Comparison of ENCODE assay signal across 24 cellular contexts in the genomic region with DNA sequence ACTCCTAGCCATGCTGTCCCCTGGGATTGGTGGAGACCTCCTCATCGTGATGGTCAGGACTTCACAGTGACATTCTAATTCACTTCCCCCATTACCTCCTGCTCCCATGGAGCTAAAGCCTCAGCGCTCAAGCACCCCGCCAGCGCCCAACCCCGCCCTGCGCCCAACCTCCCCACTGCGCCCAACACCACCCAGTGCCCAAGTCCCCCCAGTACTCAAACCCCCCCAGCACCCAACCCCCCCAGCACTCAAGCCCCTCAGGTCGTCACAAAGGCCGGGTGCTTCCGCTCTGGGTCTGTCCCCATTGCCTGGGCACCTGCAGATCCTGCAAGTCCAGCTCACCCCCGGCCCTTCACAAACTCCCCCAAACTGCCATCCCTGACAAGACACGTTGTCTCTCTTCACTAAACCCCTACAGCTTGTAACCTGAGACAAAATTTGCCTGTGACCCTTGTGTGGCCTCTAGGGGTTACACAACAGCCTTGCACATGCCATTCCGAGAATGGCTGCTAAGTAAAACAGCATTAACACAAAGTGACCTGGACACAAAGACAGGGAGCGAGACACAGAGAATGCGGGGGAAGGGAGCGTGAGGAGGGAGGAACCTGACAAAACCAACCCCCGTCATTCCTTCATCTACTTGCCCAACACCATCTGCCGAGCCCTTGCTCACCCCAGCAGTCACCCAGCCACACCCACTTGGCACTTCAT.
DNase-seq lines count a peak whose midpoint lies in the region; ATAC-seq and TF ChIP-seq lines count a peak whose summit lies in the region.
"Had no signal": no experiment of that assay in that cellular context is flagged by ENCODE, and none has a peak within 500 bp of the region (broad histone marks: within the 10 kb centered on the region; RNA-seq: fewer than 3 reads in every experiment).

No MANE protein-coding gene starts in this region.

- H3K4me3 Mint-ChIP-seq in glutamatergic neuron (ENCODE audit: unreplicated experiment): peak overlapping the region; percentile 58
- no peak overlapping the region for H3K4me3 Mint-ChIP-seq in CD8-positive, alpha-beta memory T cell
- H3K4me3 Mint-ChIP-seq: activated naive CD8-positive, alpha-beta T cell treated with anti-CD3 and anti-CD28 coated beads for 36 hours; CD4-positive, alpha-beta T cell had no signal

- H3K4me1 ChIP-seq in neuronal stem cell (ENCODE audit: control insufficient read depth in 2 of 2, insufficient read depth in 1 of 2, low read depth in 1 of 2, low read length in 2 of 2) (peaks cover 5 to 14% of the 10 kb centered on the region in 2 donors), tibial artery (no peaks in the 10 kb centered on the region)
- no peaks in the 10 kb centered on the region for H3K4me1 ChIP-seq in CD8-positive, alpha-beta memory T cell (ENCODE audit: insufficient read depth, low read length)
- H3K4me1 ChIP-seq: ascending aorta, pancreas, thyroid gland had no signal

- peak overlapping the region; percentile 26 for H3K4me2 ChIP-seq in neuronal stem cell (ENCODE audit: insufficient read depth, low read length, poor library complexity, severe bottlenecking)

- peak overlapping the region; percentile 70 for H3K27ac Mint-ChIP-seq in glutamatergic neuron (ENCODE audit: unreplicated experiment)
- H3K27ac Mint-ChIP-seq in CD8-positive, alpha-beta memory T cell: no peak overlapping the region
- H3K27ac Mint-ChIP-seq: activated naive CD8-positive, alpha-beta T cell treated with anti-CD3 and anti-CD28 coated beads for 36 hours; activated T-helper 2 cell treated with anti-CD3 and anti-CD28 coated beads, Interferon-gamma antibody, Interleukin-2, Interleukin-4, amounts not matched to agents 10 μg/mL and 5 μg/mL and 100 μg/mL, durations not matched to agents 14 hours and 24 hours and 36 hours; CD4-positive, alpha-beta T cell had no signal

- no peak overlapping the region for H4K91ac ChIP-seq in neuronal stem cell (ENCODE audit: low read depth, low read length, poor library complexity)

- ATAC-seq in HG03565 (IDR thresholded peaks at IDR 0.05; ENCODE audit: unreplicated experiment): no peak
- ATAC-seq: naive thymus-derived CD4-positive, alpha-beta T cell; pancreas; right cardiac atrium; Right ventricle myocardium inferior; stimulated activated naive CD8-positive, alpha-beta T cell treated with anti-CD3 and anti-CD28 coated beads, Interleukin-15, Interleukin-2, amounts not matched to agents 100 U/mL and 50 U/mL, for 24 hours had no signal

- peak; percentile 33 for DNase-seq in NCI-H2171 (lab: John Stamatoyannopoulos, UW)
- no peak for DNase-seq in glutamatergic neuron
- peak; percentile 66 for DNase-seq in neuronal stem cell (ENCODE audit: low spot score)
- DNase-seq in CD8-positive, alpha-beta memory T cell: no peak
- DNase-seq in tibial artery: no peak
- DNase-seq: activated naive CD8-positive, alpha-beta T cell treated with anti-CD3 and anti-CD28 coated beads for 36 hours; CD4-positive, alpha-beta T cell; HCEC 1CT; mesenchymal stem cell; naive thymus-derived CD4-positive, alpha-beta T cell; NCI-H1105; NCI-H1930; NCI-H226; pancreas; right cardiac atrium; stimulated activated naive CD8-positive, alpha-beta T cell treated with anti-CD3 and anti-CD28 coated beads, Interleukin-15, Interleukin-2, amounts not matched to agents 100 U/mL and 50 U/mL, for 24 hours; T-helper 9 cell; thyroid gland; WERI-Rb-1 had no signal

- TF ChIP-seq CTCF in GM12873 (IDR thresholded peaks at IDR 0.05; ENCODE audit: insufficient read depth, low read depth, low read length, missing control alignments): peak; percentile 34
- no peak for TF ChIP-seq CTCF in glutamatergic neuron (IDR thresholded peaks at IDR 0.05; ENCODE audit: partially characterized antibody, unreplicated experiment)
- no peak for TF ChIP-seq CTCF in tibial artery (IDR thresholded peaks at IDR 0.05)

- no peak overlapping the region for H3K4ac ChIP-seq in neuronal stem cell (ENCODE audit: low read length)

- H3K79me1 ChIP-seq in neuronal stem cell (ENCODE audit: low read depth, low read length): no peaks in the 10 kb centered on the region

- H3K36me3 ChIP-seq in neuronal stem cell (replicated peaks in 1 of 2; ENCODE audit: control insufficient read depth in 2 of 2, insufficient read depth in 2 of 2, low read length in 2 of 2) (no peaks in the 10 kb centered on the region), tibial artery (no peaks in the 10 kb centered on the region)
- no peaks in the 10 kb centered on the region for H3K36me3 ChIP-seq in CD8-positive, alpha-beta memory T cell (ENCODE audit: insufficient read depth, low read length)
- H3K36me3 ChIP-seq: ascending aorta, pancreas, thyroid gland, WERI-Rb-1 had no signal

- CTCF ChIA-PET in CD8-positive, alpha-beta memory T cell (lab: Charles Lee): no interaction called here

- intact Hi-C loops in tibial artery (cut with DNase I; ENCODE audit: low total_unique reads): no loop called here

- H3K27me3 ChIP-seq in neuronal stem cell (ENCODE audit: control insufficient read depth in 3 of 3, insufficient read depth in 3 of 3, low read depth in 1 of 3, low read length in 3 of 3): no peaks in the 10 kb centered on the region
- no peaks in the 10 kb centered on the region for H3K27me3 ChIP-seq in CD8-positive, alpha-beta memory T cell (ENCODE audit: insufficient read depth, low read length, poor library complexity, severe bottlenecking)
- no peaks in the 10 kb centered on the region for H3K27me3 ChIP-seq in tibial artery
- H3K27me3 ChIP-seq: ascending aorta, pancreas, thyroid gland had no signal

- peaks cover 46% of the 10 kb centered on the region for H3K4me1 Mint-ChIP-seq in glutamatergic neuron (ENCODE audit: low read depth, unreplicated experiment)
- H3K4me1 Mint-ChIP-seq in CD8-positive, alpha-beta memory T cell: peaks cover 0 to 8% (median 0%) of the 10 kb centered on the region in 3 donors
- H3K4me1 Mint-ChIP-seq: activated naive CD8-positive, alpha-beta T cell treated with anti-CD3 and anti-CD28 coated beads for 36 hours had no signal

- H3K27ac ChIP-seq in neuronal stem cell (replicated peaks; ENCODE audit: low read length) (no peak overlapping the region), tibial artery (no peak overlapping the region)
- no peak overlapping the region for H3K27ac ChIP-seq in CD8-positive, alpha-beta memory T cell (ENCODE audit: low read depth, low read length)
- H3K27ac ChIP-seq: ascending aorta, pancreas, thyroid gland, WERI-Rb-1 had no signal

- H3K4me3 ChIP-seq in neuronal stem cell (ENCODE audit: low read length in 2 of 2) (no peak overlapping the region), tibial artery (no peak overlapping the region)
- no peak overlapping the region for H3K4me3 ChIP-seq in CD8-positive, alpha-beta memory T cell (ENCODE audit: low read length)
- H3K4me3 ChIP-seq: ascending aorta, pancreas, thyroid gland had no signal

- H3K27me3 Mint-ChIP-seq in glutamatergic neuron (ENCODE audit: unreplicated experiment): peaks cover 10% of the 10 kb centered on the region
- H3K27me3 Mint-ChIP-seq in CD8-positive, alpha-beta memory T cell: peaks cover 2 to 8% of the 10 kb centered on the region in 2 donors

- WGBS in neuronal stem cell (ENCODE audit: extremely low coverage in 2 of 2, insufficient read length in 2 of 2, insufficient replicate concordance in 1 of 2), 2 donors: no CpG with 5 or more reads among the region's 18 CpGs

- H2AK5ac ChIP-seq in neuronal stem cell (ENCODE audit: low read depth, low read length): no peak overlapping the region

- no peak overlapping the region for H2BK15ac ChIP-seq in neuronal stem cell (ENCODE audit: low read length)

- H2AFZ ChIP-seq in neuronal stem cell (ENCODE audit: low read length): peak overlapping the region; percentile 53

- H3K9me3 ChIP-seq in neuronal stem cell (replicated peaks in 1 of 2; ENCODE audit: control insufficient read depth in 2 of 2, insufficient read depth in 1 of 2, low read depth in 1 of 2, low read length in 2 of 2): peaks cover 0 to 3% of the 10 kb centered on the region in 2 donors
- no peaks in the 10 kb centered on the region for H3K9me3 ChIP-seq in CD8-positive, alpha-beta memory T cell (ENCODE audit: low read length)
- H3K9me3 ChIP-seq in tibial artery: peaks cover 0 to 17% (median 0%) of the 10 kb centered on the region in 3 donors
- H3K9me3 ChIP-seq: ascending aorta, pancreas, thyroid gland had no signal

- peaks cover 8% of the 10 kb centered on the region for H3K36me3 Mint-ChIP-seq in glutamatergic neuron (ENCODE audit: unreplicated experiment)
- no peaks in the 10 kb centered on the region for H3K36me3 Mint-ChIP-seq in CD8-positive, alpha-beta memory T cell
- H3K36me3 Mint-ChIP-seq: activated naive CD8-positive, alpha-beta T cell treated with anti-CD3 and anti-CD28 coated beads for 36 hours; naive thymus-derived CD4-positive, alpha-beta T cell had no signal

- POLR2A ChIA-PET in CD8-positive, alpha-beta memory T cell (lab: Charles Lee): no interaction called here

- H2BK12ac ChIP-seq in neuronal stem cell (ENCODE audit: low read length): no peak overlapping the region

- H2BK120ac ChIP-seq in neuronal stem cell (ENCODE audit: low read depth, low read length): peak overlapping the region; percentile 37

- H3K9ac ChIP-seq in neuronal stem cell (ENCODE audit: low read depth, low read length, poor library complexity): no peak overlapping the region

- H3K14ac ChIP-seq in neuronal stem cell (ENCODE audit: low read length): no peak overlapping the region

- H3K18ac ChIP-seq in neuronal stem cell (ENCODE audit: low read length): peak overlapping the region; percentile 25

- no peak overlapping the region for H3K23ac ChIP-seq in neuronal stem cell (ENCODE audit: low read depth, low read length, poor library complexity)

- H3K9me3 Mint-ChIP-seq in glutamatergic neuron (ENCODE audit: unreplicated experiment): peaks cover 18% of the 10 kb centered on the region
- H3K9me3 Mint-ChIP-seq in CD8-positive, alpha-beta memory T cell: peaks cover 0 to 2% (median 0%) of the 10 kb centered on the region in 5 donors
- H3K9me3 Mint-ChIP-seq: activated naive CD8-positive, alpha-beta T cell treated with anti-CD3 and anti-CD28 coated beads for 36 hours; activated T-helper 2 cell treated with anti-CD3 and anti-CD28 coated beads, Interferon-gamma antibody, Interleukin-2, Interleukin-4, amounts not matched to agents 10 μg/mL and 5 μg/mL and 100 μg/mL, durations not matched to agents 14 hours and 24 hours and 36 hours; CD4-positive, alpha-beta T cell; naive thymus-derived CD4-positive, alpha-beta T cell had no signal

- H2BK5ac ChIP-seq in neuronal stem cell (ENCODE audit: low read length): no peak overlapping the region

- no peak overlapping the region for H4K8ac ChIP-seq in neuronal stem cell (ENCODE audit: low read depth, low read length)

Comparison
In these comparisons a context has a peak if more than half of its experiments do, and no peak if none do; other contexts are left out.
1. DNase-seq: peak in NCI-H2171 (single experiment) and neuronal stem cell (single experiment); none in glutamatergic neuron (single experiment), CD8-positive, alpha-beta memory T cell (0 of 5) and tibial artery (0 of 2).